ENCODE assay signal across 1 cellular context in genomic region chr17:38620551-38621277, GRCh38.
TF ChIP-seq lines count a peak whose summit lies in the region.

No MANE protein-coding gene starts in this region.

TF ChIP-seq in HepG2, 621 proteins besides CTCF, POLR2A, EP300 and RAD21 (continued from another document and continues in another):
- no peak for TF ChIP-seq CENPBD1 (CRISPR knock-in tag; IDR thresholded peaks at IDR 0.05; ENCODE audit: borderline replicate concordance, low read depth)
- no peak for TF ChIP-seq SNAPC4 (CRISPR knock-in tag; IDR thresholded peaks at IDR 0.05)
- TF ChIP-seq SOX5 (CRISPR knock-in tag; IDR thresholded peaks at IDR 0.05; ENCODE audit: borderline replicate concordance): peak; percentile 97
- TF ChIP-seq FOSL1 (CRISPR knock-in tag; IDR thresholded peaks at IDR 0.05; ENCODE audit: borderline replicate concordance): no peak
- TF ChIP-seq ZNF354B (CRISPR knock-in tag; IDR thresholded peaks at IDR 0.05): no peak
- TF ChIP-seq SRSF1 (optimal IDR thresholded peaks at IDR 0.05; ENCODE audit: low read depth, low read length): no peak
- TF ChIP-seq ZNF234 (CRISPR knock-in tag; conservative IDR thresholded peaks at IDR 0.05): no peak
- no peak for TF ChIP-seq ZNF17 (CRISPR knock-in tag; IDR thresholded peaks at IDR 0.05)
- 0 out of 2 replicates have a peak, but pooled peaks have one; percentile 44 for TF ChIP-seq AKAP8 (CRISPR knock-in tag; IDR thresholded peaks at IDR 0.05)
- TF ChIP-seq KAT2B (IDR thresholded peaks at IDR 0.05; ENCODE audit: borderline replicate concordance, low read depth, low read length): no peak
- peak; percentile 74 for TF ChIP-seq GATAD1 (CRISPR knock-in tag; IDR thresholded peaks at IDR 0.05)
- TF ChIP-seq MATR3 (CRISPR knock-in tag; IDR thresholded peaks at IDR 0.05): no peak
- peak; percentile 83 for TF ChIP-seq ZNF629 (CRISPR knock-in tag; conservative IDR thresholded peaks at IDR 0.05)
- TF ChIP-seq, protein P1, sequence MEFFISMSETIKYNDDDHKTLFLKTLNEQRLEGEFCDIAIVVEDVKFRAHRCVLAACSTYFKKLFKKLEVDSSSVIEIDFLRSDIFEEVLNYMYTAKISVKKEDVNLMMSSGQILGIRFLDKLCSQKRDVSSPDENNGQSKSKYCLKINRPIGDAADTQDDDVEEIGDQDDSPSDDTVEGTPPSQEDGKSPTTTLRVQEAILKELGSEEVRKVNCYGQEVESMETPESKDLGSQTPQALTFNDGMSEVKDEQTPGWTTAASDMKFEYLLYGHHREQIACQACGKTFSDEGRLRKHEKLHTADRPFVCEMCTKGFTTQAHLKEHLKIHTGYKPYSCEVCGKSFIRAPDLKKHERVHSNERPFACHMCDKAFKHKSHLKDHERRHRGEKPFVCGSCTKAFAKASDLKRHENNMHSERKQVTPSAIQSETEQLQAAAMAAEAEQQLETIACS (CRISPR knock-in tag; IDR thresholded peaks at IDR 0.05): no peak
- no peak for TF ChIP-seq MLLT10 (CRISPR knock-in tag; IDR thresholded peaks at IDR 0.05)
- peak; percentile 67; the same call in 1 of the 2 replicates for TF ChIP-seq ZNF235 (CRISPR knock-in tag; IDR thresholded peaks at IDR 0.05; ENCODE audit: borderline replicate concordance)
- TF ChIP-seq KLF16 (CRISPR knock-in tag; IDR thresholded peaks at IDR 0.05): peak in 1 of 2 experiments; percentile 91; a peak in 2 of 4 replicates
- no peak for TF ChIP-seq PLRG1 (conservative IDR thresholded peaks at IDR 0.05)
- TF ChIP-seq YY1 (IDR thresholded peaks at IDR 0.05; ENCODE audit: insufficient read depth, insufficient replicate concordance, low read depth, low read length): no peak
- no peak for TF ChIP-seq TEF (CRISPR knock-in tag; IDR thresholded peaks at IDR 0.05)
- no peak for TF ChIP-seq ZNF432 (CRISPR knock-in tag; IDR thresholded peaks at IDR 0.05; ENCODE audit: borderline replicate concordance)
- peak; percentile 65; the same call in 1 of the 2 replicates for TF ChIP-seq ZNF44 (CRISPR knock-in tag; IDR thresholded peaks at IDR 0.05)
- no peak for TF ChIP-seq E2F2 (CRISPR knock-in tag; IDR thresholded peaks at IDR 0.05; ENCODE audit: borderline replicate concordance)
- TF ChIP-seq KDM1A (CRISPR knock-in tag; IDR thresholded peaks at IDR 0.05): peak; percentile 98
- no peak for TF ChIP-seq ZNF773 (CRISPR knock-in tag; IDR thresholded peaks at IDR 0.05; ENCODE audit: borderline replicate concordance)
- peak; percentile 98 for TF ChIP-seq HNF4A (CRISPR knock-in tag; IDR thresholded peaks at IDR 0.05)
- TF ChIP-seq ZNF660 (CRISPR knock-in tag; IDR thresholded peaks at IDR 0.05; ENCODE audit: borderline replicate concordance, low read depth): no peak
- TF ChIP-seq AHR (CRISPR knock-in tag; IDR thresholded peaks at IDR 0.05): peak; percentile 38; the same call in 1 of the 2 replicates
- TF ChIP-seq THAP11 (CRISPR knock-in tag; IDR thresholded peaks at IDR 0.05): peak; percentile 83
- TF ChIP-seq, protein P2, sequence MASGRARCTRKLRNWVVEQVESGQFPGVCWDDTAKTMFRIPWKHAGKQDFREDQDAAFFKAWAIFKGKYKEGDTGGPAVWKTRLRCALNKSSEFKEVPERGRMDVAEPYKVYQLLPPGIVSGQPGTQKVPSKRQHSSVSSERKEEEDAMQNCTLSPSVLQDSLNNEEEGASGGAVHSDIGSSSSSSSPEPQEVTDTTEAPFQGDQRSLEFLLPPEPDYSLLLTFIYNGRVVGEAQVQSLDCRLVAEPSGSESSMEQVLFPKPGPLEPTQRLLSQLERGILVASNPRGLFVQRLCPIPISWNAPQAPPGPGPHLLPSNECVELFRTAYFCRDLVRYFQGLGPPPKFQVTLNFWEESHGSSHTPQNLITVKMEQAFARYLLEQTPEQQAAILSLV (CRISPR knock-in tag; IDR thresholded peaks at IDR 0.05; ENCODE audit: borderline replicate concordance): peak; percentile 25; the same call in 1 of the 2 replicates
- TF ChIP-seq, protein P3, sequence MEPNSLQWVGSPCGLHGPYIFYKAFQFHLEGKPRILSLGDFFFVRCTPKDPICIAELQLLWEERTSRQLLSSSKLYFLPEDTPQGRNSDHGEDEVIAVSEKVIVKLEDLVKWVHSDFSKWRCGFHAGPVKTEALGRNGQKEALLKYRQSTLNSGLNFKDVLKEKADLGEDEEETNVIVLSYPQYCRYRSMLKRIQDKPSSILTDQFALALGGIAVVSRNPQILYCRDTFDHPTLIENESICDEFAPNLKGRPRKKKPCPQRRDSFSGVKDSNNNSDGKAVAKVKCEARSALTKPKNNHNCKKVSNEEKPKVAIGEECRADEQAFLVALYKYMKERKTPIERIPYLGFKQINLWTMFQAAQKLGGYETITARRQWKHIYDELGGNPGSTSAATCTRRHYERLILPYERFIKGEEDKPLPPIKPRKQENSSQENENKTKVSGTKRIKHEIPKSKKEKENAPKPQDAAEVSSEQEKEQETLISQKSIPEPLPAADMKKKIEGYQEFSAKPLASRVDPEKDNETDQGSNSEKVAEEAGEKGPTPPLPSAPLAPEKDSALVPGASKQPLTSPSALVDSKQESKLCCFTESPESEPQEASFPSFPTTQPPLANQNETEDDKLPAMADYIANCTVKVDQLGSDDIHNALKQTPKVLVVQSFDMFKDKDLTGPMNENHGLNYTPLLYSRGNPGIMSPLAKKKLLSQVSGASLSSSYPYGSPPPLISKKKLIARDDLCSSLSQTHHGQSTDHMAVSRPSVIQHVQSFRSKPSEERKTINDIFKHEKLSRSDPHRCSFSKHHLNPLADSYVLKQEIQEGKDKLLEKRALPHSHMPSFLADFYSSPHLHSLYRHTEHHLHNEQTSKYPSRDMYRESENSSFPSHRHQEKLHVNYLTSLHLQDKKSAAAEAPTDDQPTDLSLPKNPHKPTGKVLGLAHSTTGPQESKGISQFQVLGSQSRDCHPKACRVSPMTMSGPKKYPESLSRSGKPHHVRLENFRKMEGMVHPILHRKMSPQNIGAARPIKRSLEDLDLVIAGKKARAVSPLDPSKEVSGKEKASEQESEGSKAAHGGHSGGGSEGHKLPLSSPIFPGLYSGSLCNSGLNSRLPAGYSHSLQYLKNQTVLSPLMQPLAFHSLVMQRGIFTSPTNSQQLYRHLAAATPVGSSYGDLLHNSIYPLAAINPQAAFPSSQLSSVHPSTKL (CRISPR knock-in tag; IDR thresholded peaks at IDR 0.05): peak; percentile 99
- no peak for TF ChIP-seq GTF2F1 (IDR thresholded peaks at IDR 0.05; ENCODE audit: low read length)
- no peak for TF ChIP-seq ARHGAP35 (CRISPR knock-in tag; IDR thresholded peaks at IDR 0.05; ENCODE audit: borderline replicate concordance)
- TF ChIP-seq HOXD1 (CRISPR knock-in tag; IDR thresholded peaks at IDR 0.05): peak; percentile 77; the same call in 1 of the 2 replicates
- TF ChIP-seq CEBPB (IDR thresholded peaks at IDR 0.05; ENCODE audit: borderline replicate concordance, low read depth, low read length): peak; percentile 86
- TF ChIP-seq PCBP1 (IDR thresholded peaks at IDR 0.05; ENCODE audit: borderline replicate concordance, low read depth, low read length): no peak
- no peak; the same call in 1 of the 2 replicates for TF ChIP-seq EEA1 (CRISPR knock-in tag; IDR thresholded peaks at IDR 0.05; ENCODE audit: borderline replicate concordance)
- TF ChIP-seq ZMYM3 (CRISPR knock-in tag; IDR thresholded peaks at IDR 0.05): peak; percentile 66; the same call in 1 of the 2 replicates
- TF ChIP-seq RFX1 (IDR thresholded peaks at IDR 0.05): no peak
- TF ChIP-seq SAFB2 (CRISPR knock-in tag; IDR thresholded peaks at IDR 0.05; ENCODE audit: borderline replicate concordance, low read depth): no peak
- TF ChIP-seq RFX5 (IDR thresholded peaks at IDR 0.05; ENCODE audit: low read depth, low read length): peak; percentile 16; the same call in 1 of the 2 replicates
- TF ChIP-seq ZNF816 (CRISPR knock-in tag; IDR thresholded peaks at IDR 0.05; ENCODE audit: borderline replicate concordance): no peak
- peak; percentile 61; the same call in 1 of the 2 replicates for TF ChIP-seq KMT2B (CRISPR knock-in tag; IDR thresholded peaks at IDR 0.05)
- TF ChIP-seq PHF8 (CRISPR knock-in tag; IDR thresholded peaks at IDR 0.05): no peak
- peak; percentile 99 for TF ChIP-seq DPF2 (CRISPR knock-in tag; IDR thresholded peaks at IDR 0.05; ENCODE audit: borderline replicate concordance, low read depth)
- TF ChIP-seq, protein P4, sequence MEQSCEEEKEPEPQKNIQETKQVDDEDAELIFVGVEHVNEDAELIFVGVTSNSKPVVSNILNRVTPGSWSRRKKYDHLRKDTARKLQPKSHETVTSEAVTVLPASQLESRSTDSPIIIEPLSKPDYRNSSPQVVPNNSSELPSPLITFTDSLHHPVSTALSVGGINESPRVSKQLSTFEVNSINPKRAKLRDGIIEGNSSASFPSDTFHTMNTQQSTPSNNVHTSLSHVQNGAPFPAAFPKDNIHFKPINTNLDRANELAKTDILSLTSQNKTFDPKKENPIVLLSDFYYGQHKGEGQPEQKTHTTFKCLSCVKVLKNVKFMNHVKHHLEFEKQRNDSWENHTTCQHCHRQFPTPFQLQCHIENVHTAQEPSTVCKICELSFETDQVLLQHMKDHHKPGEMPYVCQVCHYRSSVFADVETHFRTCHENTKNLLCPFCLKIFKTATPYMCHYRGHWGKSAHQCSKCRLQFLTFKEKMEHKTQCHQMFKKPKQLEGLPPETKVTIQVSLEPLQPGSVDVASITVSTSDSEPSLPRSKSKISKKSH (CRISPR knock-in tag; IDR thresholded peaks at IDR 0.05; ENCODE audit: borderline replicate concordance): no peak; the same call in 1 of the 2 replicates
- TF ChIP-seq RNF219 (CRISPR knock-in tag; IDR thresholded peaks at IDR 0.05): no peak
- TF ChIP-seq NR2F6 (IDR thresholded peaks at IDR 0.05): peak; percentile 96
- TF ChIP-seq NR2F6 (CRISPR knock-in tag; IDR thresholded peaks at IDR 0.05): peak; percentile 97
- TF ChIP-seq CAMTA2 (CRISPR knock-in tag; IDR thresholded peaks at IDR 0.05; ENCODE audit: borderline replicate concordance): no peak
- TF ChIP-seq RBM39 (IDR thresholded peaks at IDR 0.05; ENCODE audit: low read depth, low read length, poor library complexity, severe bottlenecking): no peak
